Comparison of ENCODE assay signal across 9 cellular contexts in genomic region chr2:164538250-164538866, GRCh38.
DNase-seq lines count a peak whose midpoint lies in the region; ATAC-seq and TF ChIP-seq lines count a peak whose summit lies in the region.
"Had no signal": no experiment of that assay in that cellular context is flagged by ENCODE, and none has a peak within 500 bp of the region (broad histone marks: within the 10 kb centered on the region; RNA-seq: fewer than 3 reads in every experiment).

No MANE protein-coding gene starts in this region.

- H2AFZ ChIP-seq in DND-41 (ENCODE audit: low read depth, low read length) = no peak overlapping the region
- H2AFZ ChIP-seq in GM23338 = no peak overlapping the region
- H2AFZ ChIP-seq in Loucy (ENCODE audit: low read length) = no peak overlapping the region
- no peak overlapping the region for H2AFZ ChIP-seq in SU-DHL-6 (ENCODE audit: low read depth, low read length, severe bottlenecking)

- H3F3A ChIP-seq in GM23338 (replicated peaks; ENCODE audit: low read depth) (no peaks in the 10 kb centered on the region), Loucy (ENCODE audit: low read depth) (no peaks in the 10 kb centered on the region), SU-DHL-6 (ENCODE audit: insufficient read depth) (no peaks in the 10 kb centered on the region)

- peak; percentile 74 for TF ChIP-seq CTCF in DND-41 (IDR thresholded peaks at IDR 0.05; ENCODE audit: borderline replicate concordance, extremely low read depth, low read length, poor library complexity, severe bottlenecking)
- TF ChIP-seq CTCF in GM23338 (conservative IDR thresholded peaks at IDR 0.05; ENCODE audit: low read depth in 2 of 2) = peak; percentile 77 to 79
- TF ChIP-seq CTCF in Loucy (conservative IDR thresholded peaks at IDR 0.05; ENCODE audit: low read length) = peak; percentile 89
- peak; percentile 28 for TF ChIP-seq CTCF in SU-DHL-6 (IDR thresholded peaks at IDR 0.05; ENCODE audit: insufficient read depth, low read length, poor library complexity, severe bottlenecking)

- H3K27me3 Mint-ChIP-seq in GM23338 (ENCODE audit: insufficient read depth, low read depth, poor library complexity) = peaks cover 3% of the 10 kb centered on the region
- no peaks in the 10 kb centered on the region for H3K27me3 Mint-ChIP-seq in stimulated activated naive B cell treated with anti-CD40 and anti-IgM and Interleukin-4, amounts not matched to agents 10 μg/mL and 1 μg/mL and 100 μg/mL, for 72 hours

- H3K9me2 ChIP-seq in GM23338 (ENCODE audit: insufficient read depth) (no peaks in the 10 kb centered on the region), Loucy (replicated peaks; ENCODE audit: low read depth, low read length) (no peaks in the 10 kb centered on the region), SU-DHL-6 (replicated peaks; ENCODE audit: insufficient read depth, low read length) (no peaks in the 10 kb centered on the region)

- ATAC-seq in DND-41 (ENCODE audit: insufficient read depth, low read depth) = peak; percentile 85
- peak; percentile 89 for ATAC-seq in GM23338
- peak; percentile 66 to 69 for ATAC-seq in stimulated activated naive B cell treated with anti-CD40 and anti-IgM and Interleukin-4, amounts not matched to agents 10 μg/mL and 1 μg/mL and 100 μg/mL, for 72 hours (replicated peaks)

- H3K4me2 ChIP-seq in DND-41 (ENCODE audit: insufficient read depth, low read length) (no peak overlapping the region), GM23338 (no peak overlapping the region), Loucy (ENCODE audit: low read depth, low read length, poor library complexity, severe bottlenecking) (no peak overlapping the region), SU-DHL-6 (ENCODE audit: low read depth, low read length, poor library complexity, severe bottlenecking) (no peak overlapping the region)

- H3K9me3 Mint-ChIP-seq in GM23338 = no peaks in the 10 kb centered on the region
- no peaks in the 10 kb centered on the region for H3K9me3 Mint-ChIP-seq in stimulated activated naive B cell treated with anti-CD40 and anti-IgM and Interleukin-4, amounts not matched to agents 10 μg/mL and 1 μg/mL and 100 μg/mL, for 72 hours

- H3K4me3 Mint-ChIP-seq in GM23338 = no peak overlapping the region
- no peak overlapping the region for H3K4me3 Mint-ChIP-seq in stimulated activated naive B cell treated with anti-CD40 and anti-IgM and Interleukin-4, amounts not matched to agents 10 μg/mL and 1 μg/mL and 100 μg/mL, for 72 hours

- H3K9ac ChIP-seq in DND-41 (ENCODE audit: low read depth, low read length) (no peak overlapping the region), Loucy (ENCODE audit: low read depth, low read length, poor library complexity, severe bottlenecking) (no peak overlapping the region), SU-DHL-6 (ENCODE audit: low read length) (no peak overlapping the region)

- H3K36me3 Mint-ChIP-seq in GM23338 (ENCODE audit: low read depth) = no peaks in the 10 kb centered on the region
- no peaks in the 10 kb centered on the region for H3K36me3 Mint-ChIP-seq in stimulated activated naive B cell treated with anti-CD40 and anti-IgM and Interleukin-4, amounts not matched to agents 10 μg/mL and 1 μg/mL and 100 μg/mL, for 72 hours

- DNase-seq in DND-41 = peak; percentile 17
- DNase-seq in GM23338 (ENCODE audit: low spot score) = peak; percentile 75
- DNase-seq in globus pallidus (ENCODE audit: low spot score) = peak; percentile 43
- no peak for DNase-seq in stimulated activated naive B cell treated with anti-CD40 and anti-IgM and Interleukin-4, amounts not matched to agents 10 μg/mL and 1 μg/mL and 100 μg/mL, for 72 hours
- no peak for DNase-seq in cerebellar nuclear complex (lab: John Stamatoyannopoulos, UW)
- no peak for DNase-seq in GDM1 (lab: John Stamatoyannopoulos, UW)

- no peak overlapping the region for H3K27ac Mint-ChIP-seq in GM23338
- no peak overlapping the region for H3K27ac Mint-ChIP-seq in stimulated activated naive B cell treated with anti-CD40 and anti-IgM and Interleukin-4, amounts not matched to agents 10 μg/mL and 1 μg/mL and 100 μg/mL, for 72 hours

- H3K27ac ChIP-seq in DND-41 (ENCODE audit: low read length) = no peak overlapping the region
- H3K27ac ChIP-seq in GM23338 (ENCODE audit: low read depth) = no peak overlapping the region
- no peak overlapping the region for H3K27ac ChIP-seq in SU-DHL-6 (ENCODE audit: low read depth, low read length)
- H3K27ac ChIP-seq: neutrophil had no signal

- H3K27me3 ChIP-seq in DND-41 (ENCODE audit: insufficient read depth, low read length, poor library complexity) = no peaks in the 10 kb centered on the region
- H3K27me3 ChIP-seq in GM23338 (ENCODE audit: insufficient read depth) = no peaks in the 10 kb centered on the region
- H3K27me3 ChIP-seq in Loucy (ENCODE audit: insufficient read depth, low read length, poor library complexity, severe bottlenecking) = no peaks in the 10 kb centered on the region
- no peaks in the 10 kb centered on the region for H3K27me3 ChIP-seq in SU-DHL-6 (ENCODE audit: low read length)
- H3K27me3 ChIP-seq: neutrophil had no signal

- no peaks in the 10 kb centered on the region for H3K9me3 ChIP-seq in DND-41 (ENCODE audit: insufficient read depth, low read length, severe bottlenecking)
- H3K9me3 ChIP-seq in Loucy (ENCODE audit: insufficient read depth, low read depth, low read length) = no peaks in the 10 kb centered on the region
- no peaks in the 10 kb centered on the region for H3K9me3 ChIP-seq in SU-DHL-6 (ENCODE audit: insufficient read depth, low read length)
- H3K9me3 ChIP-seq: neutrophil had no signal

- H3K4me3 ChIP-seq in DND-41 (ENCODE audit: low read depth in 1 of 2, low read length in 2 of 2) = no peak overlapping the region
- H3K4me3 ChIP-seq in GM23338 = no peak overlapping the region
- H3K4me3 ChIP-seq in Loucy (ENCODE audit: low read length, poor library complexity, severe bottlenecking) = no peak overlapping the region
- H3K4me3 ChIP-seq in SU-DHL-6 (ENCODE audit: insufficient read depth, low read length, poor library complexity, severe bottlenecking) = no peak overlapping the region

- H4K20me1 ChIP-seq in DND-41 (ENCODE audit: insufficient read depth, low read length) = no peaks in the 10 kb centered on the region
- no peaks in the 10 kb centered on the region for H4K20me1 ChIP-seq in GM23338 (replicated peaks; ENCODE audit: insufficient read depth)
- no peaks in the 10 kb centered on the region for H4K20me1 ChIP-seq in Loucy (ENCODE audit: insufficient read depth, low read length, poor library complexity, severe bottlenecking)
- no peaks in the 10 kb centered on the region for H4K20me1 ChIP-seq in SU-DHL-6 (ENCODE audit: low read depth, low read length)

- peaks cover 6% of the 10 kb centered on the region; the same call in 1 of the 2 replicates for H3K4me1 ChIP-seq in DND-41 (ENCODE audit: insufficient read depth, low read length)
- no peaks in the 10 kb centered on the region; the same call in 1 of the 2 replicates for H3K4me1 ChIP-seq in GM23338 (ENCODE audit: insufficient read depth)
- peaks cover 8% of the 10 kb centered on the region for H3K4me1 ChIP-seq in Loucy (ENCODE audit: insufficient read depth, low read length, poor library complexity, severe bottlenecking)

- no peaks in the 10 kb centered on the region for H3K79me2 ChIP-seq in DND-41 (ENCODE audit: insufficient read depth, low read length)
- H3K79me2 ChIP-seq in GM23338 (replicated peaks; ENCODE audit: insufficient read depth) = no peaks in the 10 kb centered on the region
- H3K79me2 ChIP-seq in Loucy (ENCODE audit: insufficient read depth, low read length) = no peaks in the 10 kb centered on the region
- H3K79me2 ChIP-seq in SU-DHL-6 (ENCODE audit: insufficient read depth, low read length) = no peaks in the 10 kb centered on the region

- peaks cover 8% of the 10 kb centered on the region for H3K4me1 Mint-ChIP-seq in GM23338
- H3K4me1 Mint-ChIP-seq in stimulated activated naive B cell treated with anti-CD40 and anti-IgM and Interleukin-4, amounts not matched to agents 10 μg/mL and 1 μg/mL and 100 μg/mL, for 72 hours = no peaks in the 10 kb centered on the region

- H3K36me3 ChIP-seq in DND-41 (ENCODE audit: insufficient read depth, low read length) (no peaks in the 10 kb centered on the region), GM23338 (ENCODE audit: insufficient read depth) (no peaks in the 10 kb centered on the region), Loucy (ENCODE audit: insufficient read depth, low read length) (no peaks in the 10 kb centered on the region), SU-DHL-6 (ENCODE audit: low read length) (no peaks in the 10 kb centered on the region)
- H3K36me3 ChIP-seq: neutrophil had no signal

TF ChIP-seq in GM23338, 12 proteins besides CTCF, POLR2A, EP300 and RAD21 (continues in another document):
- TF ChIP-seq ETS1 (IDR thresholded peaks at IDR 0.05) (no peak), CREB1 (CRISPR knock-in tag; IDR thresholded peaks at IDR 0.05; ENCODE audit: low read depth) (no peak), POLR2AphosphoS5 (IDR thresholded peaks at IDR 0.05; ENCODE audit: low read depth) (no peak), NANOG (IDR thresholded peaks at IDR 0.05; ENCODE audit: borderline replicate concordance) (no peak), ZNF114 (CRISPR knock-in tag; IDR thresholded peaks at IDR 0.05) (no peak), ZNF331 (CRISPR knock-in tag; IDR thresholded peaks at IDR 0.05; ENCODE audit: low read depth) (no peak), EZH2 (IDR thresholded peaks at IDR 0.05; ENCODE audit: low read depth, unreplicated experiment) (no peak)

Comparison
In these comparisons a context has a peak if more than half of its experiments do, and no peak if none do; other contexts are left out.
1. DNase-seq: peak in DND-41 (single experiment), GM23338 (single experiment) and globus pallidus (single experiment); none in stimulated activated naive B cell treated with anti-CD40 and anti-IgM and Interleukin-4, amounts not matched to agents 10 μg/mL and 1 μg/mL and 100 μg/mL, for 72 hours (single experiment), cerebellar nuclear complex (0 of 2) and GDM1 (single experiment).
2. CTCF ChIP-seq: peak in every context shown above with its lines; median percentile 89 in Loucy; 78 in GM23338; 74 in DND-41; 28 in SU-DHL-6.
3. Peak in every context shown above with its lines, with median percentiles within 50 percentile points of each other: ATAC-seq.